1 cellular context compared by ENCODE assay signal in genomic region chr11:47099213-47099917, GRCh38.
TF ChIP-seq lines count a peak whose summit lies in the region.

No MANE protein-coding gene starts in this region.

TF ChIP-seq in HepG2, 621 proteins besides CTCF, POLR2A, EP300 and RAD21 (continued from another document):
- no peak for TF ChIP-seq KAT8 (CRISPR knock-in tag; IDR thresholded peaks at IDR 0.05)
TF ChIP-seq in HepG2: peak in this region for 11.
